1 cellular context compared by ENCODE assay signal in the genomic region with DNA sequence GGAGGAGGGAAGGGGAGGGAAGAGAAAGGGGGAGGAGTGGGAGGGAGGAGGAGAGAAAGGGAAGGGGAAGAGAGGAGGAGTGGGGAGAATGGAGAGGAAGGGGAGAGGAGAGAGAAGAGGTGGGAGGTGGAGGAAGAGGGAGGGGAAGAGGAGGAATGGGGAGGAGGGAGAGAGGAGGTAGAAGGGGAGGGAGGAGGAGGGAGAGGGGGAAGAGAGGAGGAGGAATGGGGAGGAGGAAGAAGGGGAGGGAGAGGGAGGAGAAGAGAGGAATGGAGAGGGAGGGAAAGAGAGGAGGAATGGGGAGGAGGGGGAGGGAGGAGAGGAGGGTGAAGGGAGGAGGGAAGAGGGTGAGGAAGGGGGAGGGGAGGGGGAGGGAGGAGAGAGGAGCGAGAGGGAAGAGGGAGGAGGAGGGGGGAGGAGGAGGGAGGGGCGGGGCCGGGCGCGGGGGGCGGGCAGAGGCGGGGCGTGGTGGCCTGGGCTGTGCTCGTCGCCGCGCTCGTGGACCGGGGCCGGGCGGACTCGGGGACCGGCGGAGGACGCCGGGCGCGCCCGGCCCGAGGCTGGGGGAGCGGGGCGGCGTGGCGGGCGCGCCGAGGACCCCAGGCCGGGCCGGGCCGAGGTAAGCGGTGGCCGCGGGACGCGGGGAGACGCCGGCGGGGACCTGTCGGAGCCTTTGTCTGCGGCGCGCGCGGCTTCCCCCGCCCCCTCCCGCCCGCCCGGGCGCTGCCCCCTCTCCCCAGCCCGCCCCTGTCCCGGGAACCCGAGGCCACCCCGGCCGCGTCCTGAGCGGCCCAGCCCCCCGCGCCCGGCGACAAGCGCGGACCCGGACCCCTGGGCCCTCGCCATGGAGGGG.
TF ChIP-seq lines count a peak whose summit lies in the region.

A gene with protein sequence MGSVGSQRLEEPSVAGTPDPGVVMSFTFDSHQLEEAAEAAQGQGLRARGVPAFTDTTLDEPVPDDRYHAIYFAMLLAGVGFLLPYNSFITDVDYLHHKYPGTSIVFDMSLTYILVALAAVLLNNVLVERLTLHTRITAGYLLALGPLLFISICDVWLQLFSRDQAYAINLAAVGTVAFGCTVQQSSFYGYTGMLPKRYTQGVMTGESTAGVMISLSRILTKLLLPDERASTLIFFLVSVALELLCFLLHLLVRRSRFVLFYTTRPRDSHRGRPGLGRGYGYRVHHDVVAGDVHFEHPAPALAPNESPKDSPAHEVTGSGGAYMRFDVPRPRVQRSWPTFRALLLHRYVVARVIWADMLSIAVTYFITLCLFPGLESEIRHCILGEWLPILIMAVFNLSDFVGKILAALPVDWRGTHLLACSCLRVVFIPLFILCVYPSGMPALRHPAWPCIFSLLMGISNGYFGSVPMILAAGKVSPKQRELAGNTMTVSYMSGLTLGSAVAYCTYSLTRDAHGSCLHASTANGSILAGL (plus strand): TSS at position 480 of the 853 bp plus-strand sequence. CDS start 4,874 bp downstream, outside the sequence.

TF ChIP-seq in HEK293, 187 proteins besides CTCF, POLR2A, EP300 and RAD21 (continued from another document):
- TF ChIP-seq, protein P1, sequence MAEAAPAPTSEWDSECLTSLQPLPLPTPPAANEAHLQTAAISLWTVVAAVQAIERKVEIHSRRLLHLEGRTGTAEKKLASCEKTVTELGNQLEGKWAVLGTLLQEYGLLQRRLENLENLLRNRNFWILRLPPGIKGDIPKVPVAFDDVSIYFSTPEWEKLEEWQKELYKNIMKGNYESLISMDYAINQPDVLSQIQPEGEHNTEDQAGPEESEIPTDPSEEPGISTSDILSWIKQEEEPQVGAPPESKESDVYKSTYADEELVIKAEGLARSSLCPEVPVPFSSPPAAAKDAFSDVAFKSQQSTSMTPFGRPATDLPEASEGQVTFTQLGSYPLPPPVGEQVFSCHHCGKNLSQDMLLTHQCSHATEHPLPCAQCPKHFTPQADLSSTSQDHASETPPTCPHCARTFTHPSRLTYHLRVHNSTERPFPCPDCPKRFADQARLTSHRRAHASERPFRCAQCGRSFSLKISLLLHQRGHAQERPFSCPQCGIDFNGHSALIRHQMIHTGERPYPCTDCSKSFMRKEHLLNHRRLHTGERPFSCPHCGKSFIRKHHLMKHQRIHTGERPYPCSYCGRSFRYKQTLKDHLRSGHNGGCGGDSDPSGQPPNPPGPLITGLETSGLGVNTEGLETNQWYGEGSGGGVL (tag by site-specific recombination; IDR thresholded peaks at IDR 0.05), result peak; percentile 35; the same call in 1 of the 2 replicates
- no peak for TF ChIP-seq ZBTB1 (tag by site-specific recombination; IDR thresholded peaks at IDR 0.05)
- TF ChIP-seq ZNF324 (tag by site-specific recombination; IDR thresholded peaks at IDR 0.05), result 0 out of 2 replicates have a peak, but pooled peaks have one; percentile 40
- TF ChIP-seq ZNF202 (tag by site-specific recombination; IDR thresholded peaks at IDR 0.05; ENCODE audit: borderline replicate concordance), result 0 out of 2 replicates have a peak, but pooled peaks have one; percentile 44
- no peak for TF ChIP-seq ZNF132 (tag by site-specific recombination; IDR thresholded peaks at IDR 0.05; ENCODE audit: borderline replicate concordance)
- TF ChIP-seq SP2 (tag by site-specific recombination; IDR thresholded peaks at IDR 0.05), result peak; percentile 51
- TF ChIP-seq, protein P2, sequence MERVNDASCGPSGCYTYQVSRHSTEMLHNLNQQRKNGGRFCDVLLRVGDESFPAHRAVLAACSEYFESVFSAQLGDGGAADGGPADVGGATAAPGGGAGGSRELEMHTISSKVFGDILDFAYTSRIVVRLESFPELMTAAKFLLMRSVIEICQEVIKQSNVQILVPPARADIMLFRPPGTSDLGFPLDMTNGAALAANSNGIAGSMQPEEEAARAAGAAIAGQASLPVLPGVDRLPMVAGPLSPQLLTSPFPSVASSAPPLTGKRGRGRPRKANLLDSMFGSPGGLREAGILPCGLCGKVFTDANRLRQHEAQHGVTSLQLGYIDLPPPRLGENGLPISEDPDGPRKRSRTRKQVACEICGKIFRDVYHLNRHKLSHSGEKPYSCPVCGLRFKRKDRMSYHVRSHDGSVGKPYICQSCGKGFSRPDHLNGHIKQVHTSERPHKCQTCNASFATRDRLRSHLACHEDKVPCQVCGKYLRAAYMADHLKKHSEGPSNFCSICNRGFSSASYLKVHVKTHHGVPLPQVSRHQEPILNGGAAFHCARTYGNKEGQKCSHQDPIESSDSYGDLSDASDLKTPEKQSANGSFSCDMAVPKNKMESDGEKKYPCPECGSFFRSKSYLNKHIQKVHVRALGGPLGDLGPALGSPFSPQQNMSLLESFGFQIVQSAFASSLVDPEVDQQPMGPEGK (tag by site-specific recombination; IDR thresholded peaks at IDR 0.05), result peak; percentile 65; the same call in 1 of the 2 replicates
- peak; percentile 66; the same call in 1 of the 2 replicates for TF ChIP-seq KLF8 (tag by site-specific recombination; IDR thresholded peaks at IDR 0.05)
- no peak for TF ChIP-seq ZNF654 (tag by site-specific recombination; IDR thresholded peaks at IDR 0.05; ENCODE audit: low read depth)
- peak; percentile 95 for TF ChIP-seq SP3 (tag by site-specific recombination; IDR thresholded peaks at IDR 0.05)
- peak; percentile 93 for TF ChIP-seq WT1 (tag by site-specific recombination; IDR thresholded peaks at IDR 0.05)
- peak; percentile 89 for TF ChIP-seq ZFHX2 (tag by site-specific recombination; conservative IDR thresholded peaks at IDR 0.05)
- TF ChIP-seq, protein P3, sequence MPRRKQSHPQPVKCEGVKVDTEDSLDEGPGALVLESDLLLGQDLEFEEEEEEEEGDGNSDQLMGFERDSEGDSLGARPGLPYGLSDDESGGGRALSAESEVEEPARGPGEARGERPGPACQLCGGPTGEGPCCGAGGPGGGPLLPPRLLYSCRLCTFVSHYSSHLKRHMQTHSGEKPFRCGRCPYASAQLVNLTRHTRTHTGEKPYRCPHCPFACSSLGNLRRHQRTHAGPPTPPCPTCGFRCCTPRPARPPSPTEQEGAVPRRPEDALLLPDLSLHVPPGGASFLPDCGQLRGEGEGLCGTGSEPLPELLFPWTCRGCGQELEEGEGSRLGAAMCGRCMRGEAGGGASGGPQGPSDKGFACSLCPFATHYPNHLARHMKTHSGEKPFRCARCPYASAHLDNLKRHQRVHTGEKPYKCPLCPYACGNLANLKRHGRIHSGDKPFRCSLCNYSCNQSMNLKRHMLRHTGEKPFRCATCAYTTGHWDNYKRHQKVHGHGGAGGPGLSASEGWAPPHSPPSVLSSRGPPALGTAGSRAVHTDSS (tag by site-specific recombination; IDR thresholded peaks at IDR 0.05), result peak; percentile 54; the same call in 1 of the 2 replicates
